In the genomic region with DNA sequence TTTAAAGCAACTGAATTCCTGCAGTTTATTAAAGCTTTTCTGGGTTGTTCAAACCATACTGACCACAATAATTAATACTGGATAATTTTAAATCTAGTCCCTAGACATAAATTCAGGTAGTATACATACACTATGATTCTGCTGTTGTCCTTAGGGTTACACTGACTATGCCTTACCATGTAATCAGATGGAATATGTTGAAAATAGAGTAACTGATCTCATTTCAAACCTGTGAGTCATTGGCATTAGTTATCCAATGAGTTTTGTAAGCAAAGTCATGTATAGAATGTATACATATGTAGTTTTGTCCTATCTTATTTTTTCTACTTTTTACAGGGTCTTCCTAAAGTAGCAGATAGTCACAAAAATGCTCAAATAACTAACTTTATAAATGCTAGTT, we compare ENCODE assay signal across 18 cellular contexts.
DNase-seq lines count a peak whose midpoint lies in the region; ATAC-seq, FAIRE-seq and TF ChIP-seq lines count a peak whose summit lies in the region.
"Had no signal": no experiment of that assay in that cellular context is flagged by ENCODE, and none has a peak within 500 bp of the region (broad histone marks: within the 10 kb centered on the region; RNA-seq: fewer than 3 reads in every experiment).

No MANE protein-coding gene starts in this region.

- H2BK120ac ChIP-seq in IMR-90 (ENCODE audit: low read depth, low read length) (no peak overlapping the region), mesenchymal stem cell (ENCODE audit: low read depth, low read length) (no peak overlapping the region)

- no peak overlapping the region for H2BK20ac ChIP-seq in IMR-90 (ENCODE audit: low read depth, low read length)

- DNase-seq in GM23248, result peak; percentile 5
- peak; percentile 54 for DNase-seq in IMR-90
- peak; percentile 8 for DNase-seq in endothelial cell of umbilical vein (ENCODE audit: low read depth, low spot score)
- DNase-seq in mesenchymal stem cell, result peak; percentile 3
- DNase-seq in pancreas, result no peak
- no peak for DNase-seq in NCI-H82 treated with DMSO at 0.1 percent for 48 hours (lab: John Stamatoyannopoulos, UW; ENCODE audit: unreplicated experiment)
- DNase-seq in 8988T, result no peak
- no peak for DNase-seq in activated naive CD4-positive, alpha-beta T cell treated with anti-CD3 and anti-CD28 coated beads for 36 hours
- DNase-seq: Caco-2, DMS153, H9, KG1, NCI-H1436, NCI-H2029 treated with DMSO at 0.1 percent for 48 hours, NCI-H748 treated with DMSO at 0.1 percent for 48 hours had no signal

- H3K18ac ChIP-seq in IMR-90 (ENCODE audit: low read depth, low read length) (no peak overlapping the region), mesenchymal stem cell (ENCODE audit: low read depth in 1 of 2, low read length in 2 of 2) (no peak overlapping the region)

- no peak overlapping the region for H2AFZ ChIP-seq in GM23248
- H2AFZ ChIP-seq in IMR-90 (replicated peaks; ENCODE audit: low read length, poor library complexity), result no peak overlapping the region
- H2AFZ ChIP-seq in endothelial cell of umbilical vein (ENCODE audit: low read depth, low read length), result no peak overlapping the region
- no peak overlapping the region for H2AFZ ChIP-seq in mesenchymal stem cell (ENCODE audit: low read depth, low read length)

- H3K27ac ChIP-seq in GM23248 (no peak overlapping the region), IMR-90 (ENCODE audit: insufficient read depth, low read length) (no peak overlapping the region), endothelial cell of umbilical vein (ENCODE audit: insufficient read depth, low read depth, low read length) (no peak overlapping the region), mesenchymal stem cell (ENCODE audit: low read length, poor library complexity, severe bottlenecking) (no peak overlapping the region), pancreas (no peak overlapping the region)
- H3K27ac ChIP-seq: SK-N-MC had no signal

- no peak overlapping the region for H3K4me3 Mint-ChIP-seq in activated naive CD4-positive, alpha-beta T cell treated with anti-CD3 and anti-CD28 coated beads for 36 hours
- H3K4me3 Mint-ChIP-seq: CD14-positive monocyte, H9 had no signal

- TF ChIP-seq RAD21 in IMR-90 (IDR thresholded peaks at IDR 0.05; ENCODE audit: low read length), result no peak

- H3K36me3 ChIP-seq in GM23248 (ENCODE audit: low read depth) (no peaks in the 10 kb centered on the region), IMR-90 (ENCODE audit: control insufficient read depth, insufficient read depth, low read length) (no peaks in the 10 kb centered on the region), endothelial cell of umbilical vein (ENCODE audit: control insufficient read depth in 2 of 2, extremely low read depth in 1 of 2, insufficient read depth in 2 of 2, low read length in 2 of 2) (no peaks in the 10 kb centered on the region), mesenchymal stem cell (ENCODE audit: control insufficient read depth in 1 of 2, insufficient read depth in 2 of 2, low read depth in 1 of 2, low read length in 2 of 2) (no peaks in the 10 kb centered on the region), pancreas (no peaks in the 10 kb centered on the region)

- H3K9me1 ChIP-seq in IMR-90 (ENCODE audit: insufficient read depth, low read length) (no peaks in the 10 kb centered on the region), endothelial cell of umbilical vein (replicated peaks; ENCODE audit: control insufficient read depth, extremely low read depth, insufficient read depth, low read length) (no peaks in the 10 kb centered on the region)

- H3K36me3 Mint-ChIP-seq in activated naive CD4-positive, alpha-beta T cell treated with anti-CD3 and anti-CD28 coated beads for 36 hours (ENCODE audit: low read depth), result no peaks in the 10 kb centered on the region
- H3K36me3 Mint-ChIP-seq: CD14-positive monocyte had no signal

- no peaks in the 10 kb centered on the region for H3K79me1 ChIP-seq in IMR-90 (ENCODE audit: low read depth in 1 of 2, low read length in 2 of 2)
- no peaks in the 10 kb centered on the region for H3K79me1 ChIP-seq in mesenchymal stem cell (replicated peaks; ENCODE audit: low read length, poor library complexity, severe bottlenecking)

- no peak overlapping the region for H3K14ac ChIP-seq in IMR-90 (replicated peaks; ENCODE audit: low read depth, low read length)
- H3K14ac ChIP-seq in mesenchymal stem cell (ENCODE audit: low read length in 2 of 2), result no peak overlapping the region

- H3K27me3 ChIP-seq in GM23248 (replicated peaks; ENCODE audit: insufficient read depth) (no peaks in the 10 kb centered on the region), IMR-90 (ENCODE audit: control insufficient read depth, insufficient read depth, low read length) (no peaks in the 10 kb centered on the region), endothelial cell of umbilical vein (ENCODE audit: control insufficient read depth in 2 of 2, insufficient read depth in 2 of 2, low read length in 2 of 2) (no peaks in the 10 kb centered on the region), mesenchymal stem cell (ENCODE audit: control insufficient read depth in 1 of 2, insufficient read depth in 1 of 2, low read length in 2 of 2) (no peaks in the 10 kb centered on the region), pancreas (no peaks in the 10 kb centered on the region)

- no peaks in the 10 kb centered on the region for H3K79me2 ChIP-seq in GM23248 (ENCODE audit: insufficient read depth)
- no peaks in the 10 kb centered on the region for H3K79me2 ChIP-seq in endothelial cell of umbilical vein (ENCODE audit: control insufficient read depth, insufficient read depth, low read length)

- in situ Hi-C loops in GM23248 (cut with MboI) (no loop called here), IMR-90 (cut with MboI; ENCODE audit: low sequenced_read_pairs) (no loop called here)

- TF ChIP-seq POLR2A in IMR-90 (IDR thresholded peaks at IDR 0.05; ENCODE audit: low read depth, low read length) (no peak), endothelial cell of umbilical vein (IDR thresholded peaks at IDR 0.05; ENCODE audit: low read depth, low read length) (no peak)

- H3K9ac ChIP-seq in GM23248, result no peak overlapping the region
- H3K9ac ChIP-seq in IMR-90 (ENCODE audit: low read depth, low read length), result no peak overlapping the region
- no peak overlapping the region for H3K9ac ChIP-seq in endothelial cell of umbilical vein (replicated peaks; ENCODE audit: extremely low read depth, insufficient read depth, low read length)
- no peak overlapping the region for H3K9ac ChIP-seq in mesenchymal stem cell (ENCODE audit: low read length)

- POLR2A ChIA-PET in IMR-90 (lab: Charles Lee; ENCODE audit: unreplicated experiment) (no interaction called here), endothelial cell of umbilical vein (lab: Charles Lee) (no interaction called here)

- H4K20me1 ChIP-seq in GM23248 (ENCODE audit: insufficient read depth), result no peaks in the 10 kb centered on the region
- H4K20me1 ChIP-seq in IMR-90 (ENCODE audit: insufficient read depth, low read length), result no peaks in the 10 kb centered on the region
- no peaks in the 10 kb centered on the region for H4K20me1 ChIP-seq in endothelial cell of umbilical vein (replicated peaks; ENCODE audit: control insufficient read depth, extremely low read depth, insufficient read depth, low read length)

- FAIRE-seq in endothelial cell of umbilical vein (lab: Jason Lieb, UNC) (no peak), pancreas (lab: Jason Lieb, UNC) (no peak)

- no peak overlapping the region for H2BK12ac ChIP-seq in mesenchymal stem cell (ENCODE audit: low read length in 2 of 2)

- ATAC-seq in IMR-90 (ENCODE audit: low read depth), result peak; percentile 60
- ATAC-seq in pancreas, result no peak
- ATAC-seq: Right ventricle myocardium inferior had no signal

- H3K9me3 ChIP-seq in GM23248 (ENCODE audit: low read depth), result no peaks in the 10 kb centered on the region
- H3K9me3 ChIP-seq in IMR-90 (ENCODE audit: control insufficient read depth, insufficient read depth, low read length), result no peaks in the 10 kb centered on the region
- no peaks in the 10 kb centered on the region for H3K9me3 ChIP-seq in endothelial cell of umbilical vein (replicated peaks; ENCODE audit: control insufficient read depth, insufficient read depth, low read length)
- H3K9me3 ChIP-seq in mesenchymal stem cell (ENCODE audit: control insufficient read depth, low read length), result no peaks in the 10 kb centered on the region
- no peaks in the 10 kb centered on the region for H3K9me3 ChIP-seq in pancreas
- H3K9me3 ChIP-seq: Caco-2 had no signal

- H3K9me3 Mint-ChIP-seq in activated naive CD4-positive, alpha-beta T cell treated with anti-CD3 and anti-CD28 coated beads for 36 hours, result peaks cover 2% of the 10 kb centered on the region

- H3K4me1 ChIP-seq in GM23248 (ENCODE audit: insufficient read depth), result peaks cover 34% of the 10 kb centered on the region
- H3K4me1 ChIP-seq in IMR-90 (ENCODE audit: control insufficient read depth, insufficient read depth, low read length), result 0 out of 2 replicates have a peak, but pooled peaks cover 1% of the 10 kb centered on the region
- H3K4me1 ChIP-seq in endothelial cell of umbilical vein (ENCODE audit: control insufficient read depth, extremely low read depth, insufficient read depth, low read length), result peaks cover 13% of the 10 kb centered on the region
- no peaks in the 10 kb centered on the region for H3K4me1 ChIP-seq in mesenchymal stem cell (ENCODE audit: control insufficient read depth, insufficient read depth, low read depth, low read length)
- no peaks in the 10 kb centered on the region for H3K4me1 ChIP-seq in pancreas
- H3K4me1 ChIP-seq: Caco-2 had no signal

- H3K4me2 ChIP-seq in GM23248 (ENCODE audit: unreplicated experiment), result no peak overlapping the region
- no peak overlapping the region for H3K4me2 ChIP-seq in IMR-90 (ENCODE audit: low read depth, low read length)
- no peak overlapping the region for H3K4me2 ChIP-seq in endothelial cell of umbilical vein (ENCODE audit: insufficient read depth, low read length)
- no peak overlapping the region for H3K4me2 ChIP-seq in mesenchymal stem cell (ENCODE audit: low read length, poor library complexity, severe bottlenecking)

- dilution Hi-C loops in IMR-90 (cut with HindIII; ENCODE audit: low sequenced_read_pairs, unreplicated experiment), result no loop called here
- dilution Hi-C loops in endothelial cell of umbilical vein (cut with MboI; ENCODE audit: extremely low pct_ligation_motif_present, low sequenced_read_pairs), result no loop called here

- CTCF ChIA-PET in IMR-90 (lab: Yijun Ruan, JAX) (interaction anchor here (1.1 kb wide), 1 partner anchor 43 kb away, joined by 3 read pairs; no protein-coding TSS in a partner anchor), endothelial cell of umbilical vein (lab: Charles Lee) (no interaction called here)
- CTCF ChIA-PET in activated naive CD4-positive, alpha-beta T cell treated with anti-CD3 and anti-CD28 coated beads for 36 hours (lab: Charles Lee), result no interaction called here

- no peak overlapping the region for H3K23ac ChIP-seq in IMR-90 (ENCODE audit: low read depth, low read length)
- H3K23ac ChIP-seq in mesenchymal stem cell (ENCODE audit: low read length in 2 of 2), result no peak overlapping the region

- no peaks in the 10 kb centered on the region for H3F3A ChIP-seq in GM23248 (ENCODE audit: insufficient read depth)

- no peak for TF ChIP-seq CTCF in IMR-90 (conservative IDR thresholded peaks at IDR 0.05; ENCODE audit: low read depth, low read length)
- no peak for TF ChIP-seq CTCF in endothelial cell of umbilical vein (IDR thresholded peaks at IDR 0.05; ENCODE audit: extremely low read depth in 1 of 2, insufficient read depth in 1 of 2, low read depth in 1 of 2, low read length in 2 of 2)
- no peak for TF ChIP-seq CTCF in pancreas (IDR thresholded peaks at IDR 0.05)

- H4K5ac ChIP-seq in IMR-90 (ENCODE audit: low read depth, low read length), result no peak overlapping the region

- H4K8ac ChIP-seq in IMR-90 (ENCODE audit: low read depth in 2 of 2, low read length in 2 of 2), result no peak overlapping the region
- no peak overlapping the region for H4K8ac ChIP-seq in mesenchymal stem cell (ENCODE audit: low read length)

- H3K56ac ChIP-seq in IMR-90 (ENCODE audit: extremely low read depth, insufficient read depth, low read length), result no peak overlapping the region

- H2AK5ac ChIP-seq in IMR-90 (ENCODE audit: low read depth, low read length) (no peak overlapping the region), mesenchymal stem cell (ENCODE audit: low read length, severe bottlenecking) (no peak overlapping the region)

- peaks cover 2% of the 10 kb centered on the region for H3K27me3 Mint-ChIP-seq in activated naive CD4-positive, alpha-beta T cell treated with anti-CD3 and anti-CD28 coated beads for 36 hours (ENCODE audit: low read depth)

- no peak overlapping the region for H2AK9ac ChIP-seq in IMR-90 (replicated peaks; ENCODE audit: low read depth, low read length, poor library complexity)

- H3K4ac ChIP-seq in IMR-90 (ENCODE audit: low read depth, low read length) (0 out of 2 replicates have a peak overlapping the region, but pooled peaks have one; percentile 22), mesenchymal stem cell (ENCODE audit: low read depth in 1 of 2, low read length in 2 of 2) (no peak overlapping the region)

- H3K4me3 ChIP-seq in GM23248 (no peak overlapping the region), IMR-90 (ENCODE audit: insufficient read depth, low read depth, low read length) (no peak overlapping the region), endothelial cell of umbilical vein (replicated peaks in 1 of 3; ENCODE audit: insufficient read depth in 1 of 3, low read depth in 1 of 3, low read length in 3 of 3) (no peak overlapping the region), mesenchymal stem cell (ENCODE audit: insufficient read depth in 1 of 2, low read depth in 1 of 2, low read length in 2 of 2) (no peak overlapping the region), pancreas (no peak overlapping the region)
- H3K4me3 ChIP-seq: SK-N-MC had no signal

- no peak overlapping the region for H3K27ac Mint-ChIP-seq in activated naive CD4-positive, alpha-beta T cell treated with anti-CD3 and anti-CD28 coated beads for 36 hours
- H3K27ac Mint-ChIP-seq: CD14-positive monocyte had no signal

- H2BK5ac ChIP-seq in IMR-90 (ENCODE audit: low read depth, low read length, poor library complexity, severe bottlenecking) (peak overlapping the region; percentile 70), mesenchymal stem cell (ENCODE audit: low read depth, low read length, poor library complexity, severe bottlenecking) (no peak overlapping the region)

- no peaks in the 10 kb centered on the region for H3K9me2 ChIP-seq in GM23248 (ENCODE audit: insufficient read depth)

- BruUV-seq in IMR-90 (replicated peaks; lab: Mats Ljungman, UMichigan) (no TSS peak), endothelial cell of umbilical vein (replicated peaks; lab: Mats Ljungman, UMichigan) (no TSS peak)

- H2BK15ac ChIP-seq in IMR-90 (ENCODE audit: low read depth, low read length) (no peak overlapping the region), mesenchymal stem cell (ENCODE audit: low read depth, poor library complexity, severe bottlenecking) (no peak overlapping the region)

- intact Hi-C loops in IMR-90 (cut with micrococcal nuclease) (loop anchor here (5.0 kb wide), 3 partner anchors 202 to 1173 kb away; partner anchors contain the start of gene CBLB), endothelial cell of umbilical vein (cut with micrococcal nuclease) (loop anchor here (5.0 to 10.0 kb wide), 3 partner anchors 133 to 655 kb away; no protein-coding TSS in a partner anchor), pancreas (cut with DNase I) (no loop called here)
- intact Hi-C loops in activated naive CD4-positive, alpha-beta T cell treated with anti-CD3 and anti-CD28 coated beads for 36 hours (cut with micrococcal nuclease), result no loop called here

- H4K91ac ChIP-seq in IMR-90 (ENCODE audit: insufficient read depth, low read depth, low read length), result no peak overlapping the region
- H4K91ac ChIP-seq in mesenchymal stem cell (ENCODE audit: low read length), result no peak overlapping the region

- H3K4me1 Mint-ChIP-seq in activated naive CD4-positive, alpha-beta T cell treated with anti-CD3 and anti-CD28 coated beads for 36 hours (ENCODE audit: low read depth), result no peaks in the 10 kb centered on the region
- H3K4me1 Mint-ChIP-seq: CD14-positive monocyte had no signal

Comparison
In these comparisons a context has a peak if more than half of its experiments do, and no peak if none do; other contexts are left out.
1. DNase-seq: peak in GM23248 (single experiment), IMR-90 (single experiment), endothelial cell of umbilical vein (single experiment) and mesenchymal stem cell (single experiment); none in pancreas (0 of 6), NCI-H82 treated with DMSO at 0.1 percent for 48 hours (single experiment), 8988T (single experiment) and activated naive CD4-positive, alpha-beta T cell treated with anti-CD3 and anti-CD28 coated beads for 36 hours (single experiment).
2. intact Hi-C loops: an anchor here in IMR-90 (5.0 kb wide) and endothelial cell of umbilical vein (5.0 to 10.0 kb wide); none called in pancreas and activated naive CD4-positive, alpha-beta T cell treated with anti-CD3 and anti-CD28 coated beads for 36 hours.